Comparison of ENCODE assay signal across 9 cellular contexts in the genomic region with DNA sequence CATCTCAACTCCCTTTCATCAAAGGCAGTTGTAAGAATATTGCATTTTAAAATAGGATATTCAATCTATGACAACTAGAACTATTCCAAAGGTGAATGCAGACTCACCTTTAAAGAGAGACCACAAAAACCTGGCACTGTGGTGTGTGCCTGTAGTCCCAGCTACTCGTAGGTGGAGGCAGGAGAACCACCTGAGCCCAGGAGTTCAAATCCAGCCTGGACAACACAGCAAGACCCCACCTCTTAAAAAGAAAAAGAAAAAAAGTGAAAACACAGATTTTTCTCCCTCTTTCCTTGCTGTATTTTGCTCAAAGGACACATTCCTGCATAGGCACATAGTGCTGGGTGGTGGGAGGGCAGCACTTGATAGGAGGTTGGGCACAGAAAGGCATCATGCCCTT. TPM values are rescaled to one million over a fixed set of nuclear protein-coding genes. Genes with fewer than 3 reads are reported as not detected.
A peak's percentile ranks its signal among the peaks of the same experiment; 100 is the strongest.
DNase-seq lines count a peak whose midpoint lies in the region; ATAC-seq, FAIRE-seq and TF ChIP-seq lines count a peak whose summit lies in the region.
"Had no signal": no experiment of that assay in that cellular context is flagged by ENCODE, and none has a peak within 500 bp of the region (broad histone marks: within the 10 kb centered on the region; RNA-seq: fewer than 3 reads in every experiment).

No MANE protein-coding gene starts in this region.

- peak overlapping the region; percentile 82 for H3K4me3 ChIP-seq in CD4-positive, CD25-positive, alpha-beta regulatory T cell (ENCODE audit: low read depth, low read length)
- H3K4me3 ChIP-seq in MG63 (peak overlapping the region; percentile 92), duodenal mucosa (ENCODE audit: low read depth in 1 of 2, low read length in 2 of 2) (peak overlapping the region; percentile 88 to 91)

- DNase-seq in CD4-positive, CD25-positive, alpha-beta regulatory T cell: no peak
- DNase-seq in MG63: no peak
- DNase-seq in neural crest cell (ENCODE audit: low read depth, low spot score): no peak
- DNase-seq in H54 (ENCODE audit: insufficient read length, low spot score): no peak
- no peak for DNase-seq in medulla oblongata (ENCODE audit: extremely low spot score)
- DNase-seq in GM19240 (ENCODE audit: insufficient read length, low spot score): no peak

- H3K27me3 ChIP-seq in CD4-positive, CD25-positive, alpha-beta regulatory T cell (ENCODE audit: control insufficient read depth, insufficient read depth, low read length): no peaks in the 10 kb centered on the region
- H3K27me3 ChIP-seq in MG63 (no peaks in the 10 kb centered on the region), duodenal mucosa (ENCODE audit: control insufficient read depth in 1 of 2, insufficient read depth in 2 of 2, low read length in 2 of 2) (no peaks in the 10 kb centered on the region)
- H3K27me3 ChIP-seq: cardiac muscle cell had no signal

- no peak for ATAC-seq in CD4-positive, CD25-positive, alpha-beta regulatory T cell (ENCODE audit: low read depth in 2 of 2)
- ATAC-seq in GM21447 (IDR thresholded peaks at IDR 0.05; ENCODE audit: unreplicated experiment): no peak

- no peak overlapping the region for H3K27ac ChIP-seq in CD4-positive, CD25-positive, alpha-beta regulatory T cell (ENCODE audit: insufficient read depth, low read length, poor library complexity, severe bottlenecking)
- H3K27ac ChIP-seq in duodenal mucosa (ENCODE audit: low read depth, low read length): no peak overlapping the region
- H3K27ac ChIP-seq: cardiac muscle cell had no signal

- H3K4me1 ChIP-seq in CD4-positive, CD25-positive, alpha-beta regulatory T cell (ENCODE audit: control insufficient read depth, insufficient read depth, low read length, poor library complexity, severe bottlenecking): peaks cover 19% of the 10 kb centered on the region
- H3K4me1 ChIP-seq in duodenal mucosa (ENCODE audit: control insufficient read depth in 1 of 2, insufficient read depth in 2 of 2, low read length in 2 of 2): peaks cover 7 to 18% of the 10 kb centered on the region in 2 donors

- H3K4me3 Mint-ChIP-seq in CD4-positive, CD25-positive, alpha-beta regulatory T cell: peak overlapping the region; percentile 99 to 100 (median 99)
- peak overlapping the region; percentile 99 for H3K4me3 Mint-ChIP-seq in neural crest cell

- peaks cover 15 to 37% (median 21%) of the 10 kb centered on the region in 4 donors for H3K4me1 Mint-ChIP-seq in CD4-positive, CD25-positive, alpha-beta regulatory T cell
- peaks cover 33% of the 10 kb centered on the region for H3K4me1 Mint-ChIP-seq in neural crest cell

- no peaks in the 10 kb centered on the region for H3K9me3 Mint-ChIP-seq in CD4-positive, CD25-positive, alpha-beta regulatory T cell
- no peaks in the 10 kb centered on the region for H3K9me3 Mint-ChIP-seq in neural crest cell

- no peaks in the 10 kb centered on the region for H3K27me3 Mint-ChIP-seq in CD4-positive, CD25-positive, alpha-beta regulatory T cell
- H3K27me3 Mint-ChIP-seq in neural crest cell (ENCODE audit: low read depth): no peaks in the 10 kb centered on the region

- H3K27ac Mint-ChIP-seq in CD4-positive, CD25-positive, alpha-beta regulatory T cell: peak overlapping the region in 1 of 3 donors; percentile 93
- H3K27ac Mint-ChIP-seq in neural crest cell (ENCODE audit: unreplicated experiment): no peak overlapping the region

- TF ChIP-seq POLR2A in H54 (IDR thresholded peaks at IDR 0.05; ENCODE audit: low read depth, low read length): no peak

- no peaks in the 10 kb centered on the region for H3K9me3 ChIP-seq in CD4-positive, CD25-positive, alpha-beta regulatory T cell (ENCODE audit: control insufficient read depth in 2 of 2, low read length in 2 of 2)
- H3K9me3 ChIP-seq in MG63 (peaks cover 1% of the 10 kb centered on the region; the same call in 1 of the 2 replicates), duodenal mucosa (ENCODE audit: control insufficient read depth in 1 of 2, low read length in 2 of 2) (no peaks in the 10 kb centered on the region)

- peak overlapping the region; percentile 68 to 82 for H3K9ac ChIP-seq in duodenal mucosa (ENCODE audit: low read depth in 1 of 2, low read length in 2 of 2)

- no peak for FAIRE-seq in H54 (lab: Jason Lieb, UNC)

- no peak for TF ChIP-seq CTCF in neural crest cell (conservative IDR thresholded peaks at IDR 0.05)

- H3K36me3 Mint-ChIP-seq in CD4-positive, CD25-positive, alpha-beta regulatory T cell: peaks cover 16% of the 10 kb centered on the region
- H3K36me3 Mint-ChIP-seq in neural crest cell (ENCODE audit: low read depth): peaks cover 19% of the 10 kb centered on the region

- peaks cover 5% of the 10 kb centered on the region for H3K36me3 ChIP-seq in CD4-positive, CD25-positive, alpha-beta regulatory T cell (ENCODE audit: control insufficient read depth, insufficient read depth, low read length)
- H3K36me3 ChIP-seq in MG63: peaks cover 15% of the 10 kb centered on the region
- H3K36me3 ChIP-seq in duodenal mucosa (ENCODE audit: control insufficient read depth in 1 of 2, insufficient read depth in 2 of 2, low read length in 2 of 2): peaks cover 0 to 9% of the 10 kb centered on the region in 2 donors

RNA-seq across cellular contexts. Expression of a gene that starts 0.7 kb away (rescaled TPM):
- 27.1 TPM for total RNA-seq in CD4-positive, CD25-positive, alpha-beta regulatory T cell
- polyA plus RNA-seq in CD4-positive, CD25-positive, alpha-beta regulatory T cell: 10 to 100 TPM; 40.5 to 55.4 (median 44.1) TPM
- total RNA-seq in MG63 (2014; rRNA removed; shearing (Covaris generic); ENCODE audit: low replicate concordance): 149 and 204 TPM in 2 replicates
- total RNA-seq in neural crest cell: 172 and 182 TPM in 2 replicates

RNA-seq across cellular contexts. Expression of a gene that starts 36.5 kb away (rescaled TPM):
- 25.0 TPM for total RNA-seq in CD4-positive, CD25-positive, alpha-beta regulatory T cell
- 10 to 100 TPM; 41.7 to 59.0 (median 46.0) TPM for polyA plus RNA-seq in CD4-positive, CD25-positive, alpha-beta regulatory T cell
- total RNA-seq in MG63 (2014; rRNA removed; shearing (Covaris generic); ENCODE audit: low replicate concordance): 25.4 and 37.7 TPM in 2 replicates
- total RNA-seq in neural crest cell: 45.5 and 46.6 TPM in 2 replicates
